Comparison of ENCODE assay signal across 31 cellular contexts in genomic region chr12:54199034-54199433, GRCh38.
"Had no signal": no experiment of that assay in that cellular context is flagged by ENCODE, and none has a peak within 500 bp of the region (broad histone marks: within the 10 kb centered on the region; RNA-seq: fewer than 3 reads in every experiment).

No MANE protein-coding gene starts in this region.

- H3K27ac Mint-ChIP-seq: naive thymus-derived CD8-positive, alpha-beta T cell; progenitor cell of endocrine pancreas had no signal

- H3K4me1 ChIP-seq: gastroesophageal sphincter, heart left ventricle, pancreas, right lobe of liver, testis, upper lobe of left lung had no signal

- FAIRE-seq: colon, kidney, pancreas, small intestine, urothelium cell line had no signal

- H3K36me3 ChIP-seq: gastroesophageal sphincter, heart left ventricle, neutrophil, pancreas, right lobe of liver, tibial artery, upper lobe of left lung had no signal

- H3K27ac ChIP-seq: dorsolateral prefrontal cortex, epithelial cell of prostate, gastroesophageal sphincter, heart left ventricle, hepatocyte, neutrophil, pancreas, right lobe of liver, testis, tibial artery, upper lobe of left lung had no signal

- DNase-seq: cerebellar nuclear complex; dorsolateral prefrontal cortex; effector CD4-positive, alpha-beta T cell; foreskin fibroblast; heart left ventricle; kidney; mesenchymal stem cell; midbrain; naive thymus-derived CD8-positive, alpha-beta T cell; pancreas; small intestine; stimulated activated CD4-positive, alpha-beta T cell treated with anti-CD3 and anti-CD28 coated beads, Interleukin-1b, Interleukin-23, amount 100 ng/mL, for 48 hours; stimulated activated CD4-positive, alpha-beta T cell treated with anti-CD3 and anti-CD28 coated beads, Interleukin-4, amount 100 ng/mL, for 1 hour; stimulated activated CD8-positive, alpha-beta memory T cell treated with anti-CD3 and anti-CD28 coated beads, Interleukin-4, amount 100 ng/mL, for 48 hours; stimulated activated naive CD8-positive, alpha-beta T cell treated with anti-CD3 and anti-CD28 coated beads, Interleukin-15, Interleukin-2, amounts not matched to agents 100 U/mL and 50 U/mL, for 24 hours; substantia nigra; testis; tibial artery; upper lobe of left lung had no signal

- H3K4me3 ChIP-seq: dorsolateral prefrontal cortex, gastroesophageal sphincter, heart left ventricle, hepatocyte, lung, pancreas, right lobe of liver, testis, tibial artery, upper lobe of left lung had no signal

- H3K79me2 ChIP-seq: hepatocyte had no signal

- ATAC-seq: esophagus mucosa; gastroesophageal sphincter; heart left ventricle; left lobe of liver; naive thymus-derived CD8-positive, alpha-beta T cell; pancreas; right lobe of liver; stimulated activated naive CD8-positive, alpha-beta T cell treated with anti-CD3 and anti-CD28 coated beads, Interleukin-15, Interleukin-2, amounts not matched to agents 100 U/mL and 50 U/mL, for 24 hours had no signal

- H3K36me3 Mint-ChIP-seq: naive thymus-derived CD8-positive, alpha-beta T cell had no signal

- H3K27me3 ChIP-seq: pancreas, testis had no signal

- H3K4me2 ChIP-seq: hepatocyte had no signal

- H3K4me3 Mint-ChIP-seq: naive thymus-derived CD8-positive, alpha-beta T cell; neural crest cell had no signal

- H2AFZ ChIP-seq: hepatocyte had no signal

- H3K9me3 Mint-ChIP-seq: naive thymus-derived CD8-positive, alpha-beta T cell; neural crest cell had no signal

- H3K9me3 ChIP-seq: gastroesophageal sphincter, heart left ventricle, neutrophil, pancreas, right lobe of liver, testis, tibial artery, upper lobe of left lung had no signal
